ENCODE assay signal across 24 cellular contexts in genomic region chr3:39268554-39268910, GRCh38. TPM values are rescaled to one million over a fixed set of nuclear protein-coding genes. Genes with fewer than 3 reads are reported as not detected.
A peak's percentile ranks its signal among the peaks of the same experiment; 100 is the strongest.
DNase-seq lines count a peak whose midpoint lies in the region; ATAC-seq and TF ChIP-seq lines count a peak whose summit lies in the region.
"Had no signal": no experiment of that assay in that cellular context is flagged by ENCODE, and none has a peak within 500 bp of the region (broad histone marks: within the 10 kb centered on the region; RNA-seq: fewer than 3 reads in every experiment).

No MANE protein-coding gene starts in this region.

- peaks cover 39% of the 10 kb centered on the region for H3K4me1 Mint-ChIP-seq in activated T-cell treated with anti-CD3 and anti-CD28 coated beads, Interleukin-2, amount 50 U/mL, for 72 hours (ENCODE audit: low read depth)
- H3K4me1 Mint-ChIP-seq in activated T-cell treated with anti-CD3 and anti-CD28 coated beads, Interleukin-2, amount 50 U/mL, for 4 hours (ENCODE audit: low read depth), result peaks cover 49% of the 10 kb centered on the region
- H3K4me1 Mint-ChIP-seq in T-cell (peaks cover 20 to 60% (median 21%) of the 10 kb centered on the region in 3 donors), GM23338 (no peaks in the 10 kb centered on the region)

- peak overlapping the region; percentile 38 for H3K27ac Mint-ChIP-seq in activated T-cell treated with anti-CD3 and anti-CD28 coated beads, Interleukin-2, amount 50 U/mL, for 72 hours
- H3K27ac Mint-ChIP-seq in T-cell (peak overlapping the region; percentile 49 to 88), GM23338 (no peak overlapping the region)
- H3K27ac Mint-ChIP-seq: activated B cell treated with CpG ODN at 0.5 μM for 24 hours had no signal

- no peaks in the 10 kb centered on the region for H3F3A ChIP-seq in GM23338 (replicated peaks; ENCODE audit: low read depth)

- no peaks in the 10 kb centered on the region for H3K36me3 ChIP-seq in GM23338 (ENCODE audit: insufficient read depth)
- H3K36me3 ChIP-seq: ovary, thoracic aorta had no signal

- no peak overlapping the region for H3K4me2 ChIP-seq in GM23338
- H3K4me2 ChIP-seq: SK-N-SH had no signal

- POLR2A ChIA-PET in T-cell (lab: Charles Lee), result interaction anchor here in 1 of 2 donors (0.6 kb wide), 1 partner anchor 119 kb away, joined by 3 read pairs; no protein-coding TSS in a partner anchor

- no peak overlapping the region for H3K27ac ChIP-seq in GM23338 (ENCODE audit: low read depth)
- H3K27ac ChIP-seq: ovary, RWPE1, thoracic aorta had no signal

- peaks cover 6 to 10% of the 10 kb centered on the region in 2 donors for H3K36me3 Mint-ChIP-seq in activated T-cell treated with anti-CD3 and anti-CD28 coated beads, Interleukin-2, amount 50 U/mL, for 72 hours (ENCODE audit: insufficient read depth in 2 of 2)
- H3K36me3 Mint-ChIP-seq in activated T-cell treated with anti-CD3 and anti-CD28 coated beads, Interleukin-2, amount 50 U/mL, for 4 hours (ENCODE audit: insufficient read depth), result peaks cover 1% of the 10 kb centered on the region
- H3K36me3 Mint-ChIP-seq in T-cell (peaks cover 4% of the 10 kb centered on the region), GM23338 (ENCODE audit: low read depth) (no peaks in the 10 kb centered on the region)
- H3K36me3 Mint-ChIP-seq: stimulated activated memory B cell treated with anti-CD40 and anti-IgM and Interleukin-4, amounts not matched to agents 10 μg/mL and 1 μg/mL and 100 μg/mL, for 72 hours had no signal

- CTCF ChIA-PET in T-cell (lab: Charles Lee), result interaction anchor here (0.6 to 3.9 kb wide), 5 partner anchors 10 to 170 kb away, joined by 3 to 18 read pairs (median 3); no protein-coding TSS in a partner anchor

- peaks cover 6 to 10% of the 10 kb centered on the region in 2 donors for H3K9me3 Mint-ChIP-seq in activated T-cell treated with anti-CD3 and anti-CD28 coated beads, Interleukin-2, amount 50 U/mL, for 72 hours
- H3K9me3 Mint-ChIP-seq in activated T-cell treated with anti-CD3 and anti-CD28 coated beads, Interleukin-2, amount 50 U/mL, for 4 hours, result no peaks in the 10 kb centered on the region
- H3K9me3 Mint-ChIP-seq in T-cell (no peaks in the 10 kb centered on the region), GM23338 (no peaks in the 10 kb centered on the region)
- H3K9me3 Mint-ChIP-seq: activated B cell treated with CpG ODN at 0.5 μM for 24 hours; stimulated activated memory B cell treated with anti-CD40 and anti-IgM and Interleukin-4, amounts not matched to agents 10 μg/mL and 1 μg/mL and 100 μg/mL, for 72 hours had no signal

- H3K4me3 ChIP-seq in GM23338, result no peak overlapping the region
- H3K4me3 ChIP-seq: ovary, thoracic aorta had no signal

- peaks cover 12% of the 10 kb centered on the region for H3K27me3 Mint-ChIP-seq in activated T-cell treated with anti-CD3 and anti-CD28 coated beads, Interleukin-2, amount 50 U/mL, for 72 hours (ENCODE audit: low read depth)
- H3K27me3 Mint-ChIP-seq in activated T-cell treated with anti-CD3 and anti-CD28 coated beads, Interleukin-2, amount 50 U/mL, for 4 hours (ENCODE audit: low read depth), result no peaks in the 10 kb centered on the region
- H3K27me3 Mint-ChIP-seq in T-cell (no peaks in the 10 kb centered on the region), GM23338 (ENCODE audit: insufficient read depth, low read depth, poor library complexity) (peaks cover 10% of the 10 kb centered on the region)
- H3K27me3 Mint-ChIP-seq: activated B cell treated with CpG ODN at 0.5 μM for 24 hours; stimulated activated memory B cell treated with anti-CD40 and anti-IgM and Interleukin-4, amounts not matched to agents 10 μg/mL and 1 μg/mL and 100 μg/mL, for 72 hours had no signal

- no peak overlapping the region for H3K4me3 Mint-ChIP-seq in activated T-cell treated with anti-CD3 and anti-CD28 coated beads, Interleukin-2, amount 50 U/mL, for 72 hours
- H3K4me3 Mint-ChIP-seq in activated T-cell treated with anti-CD3 and anti-CD28 coated beads, Interleukin-2, amount 50 U/mL, for 4 hours, result no peak overlapping the region
- H3K4me3 Mint-ChIP-seq in T-cell (no peak overlapping the region), GM23338 (no peak overlapping the region)
- H3K4me3 Mint-ChIP-seq: activated B cell treated with CpG ODN at 0.5 μM for 24 hours; stimulated activated memory B cell treated with anti-CD40 and anti-IgM and Interleukin-4, amounts not matched to agents 10 μg/mL and 1 μg/mL and 100 μg/mL, for 72 hours had no signal

- H4K20me1 ChIP-seq in GM23338 (replicated peaks; ENCODE audit: insufficient read depth), result no peaks in the 10 kb centered on the region

- ATAC-seq in activated T-cell treated with anti-CD3 and anti-CD28 coated beads, Interleukin-2, amount 50 U/mL, for 72 hours (replicated peaks in 1 of 2), result no peak
- ATAC-seq in activated T-cell treated with anti-CD3 and anti-CD28 coated beads, Interleukin-2, amount 50 U/mL, for 4 hours, result no peak
- ATAC-seq in T-cell (replicated peaks in 1 of 4) (no peak), GM23338 (no peak)
- ATAC-seq: HepG2, left lobe of liver had no signal

- H3K27me3 ChIP-seq in GM23338 (ENCODE audit: insufficient read depth), result no peaks in the 10 kb centered on the region
- H3K27me3 ChIP-seq: ovary had no signal

- no peaks in the 10 kb centered on the region for H3K79me2 ChIP-seq in GM23338 (replicated peaks; ENCODE audit: insufficient read depth)

- no peaks in the 10 kb centered on the region for H3K4me1 ChIP-seq in GM23338 (ENCODE audit: insufficient read depth)

- DNase-seq in activated T-cell treated with anti-CD3 and anti-CD28 coated beads, Interleukin-2, amount 50 U/mL, for 72 hours, result no peak
- DNase-seq in activated T-cell treated with anti-CD3 and anti-CD28 coated beads, Interleukin-2, amount 50 U/mL, for 4 hours, result no peak
- no peak for DNase-seq in T-cell
- peak; percentile 20 for DNase-seq in ecto neural progenitor cell (ENCODE audit: low spot score)
- DNase-seq in stimulated activated CD8-positive, alpha-beta memory T cell treated with anti-CD3 and anti-CD28 coated beads, Interleukin-4, amount 100 ng/mL, for 48 hours, result peak; percentile 22
- DNase-seq in NK-92 treated with Interleukin-12 subunit alpha and Interleukin-12 subunit beta, amount 100 ng/mL, for 24 hours (lab: John Stamatoyannopoulos, UW), result no peak
- DNase-seq in SW480 (ENCODE audit: low spot score), result no peak
- DNase-seq in GM23338 (ENCODE audit: low spot score), result no peak
- DNase-seq: ACHN, activated B cell treated with CpG ODN at 0.5 μM for 24 hours, C1 segment of cervical spinal cord, foreskin fibroblast, mesendoderm, NCI-H1105 treated with DMSO at 0.1 percent for 48 hours, NCI-H2029 treated with DMSO at 0.1 percent for 48 hours, NCI-H345, NCI-H774, ovary, SK-N-SH had no signal

- no peak overlapping the region for H2AFZ ChIP-seq in GM23338

- H3K9me2 ChIP-seq in GM23338 (ENCODE audit: insufficient read depth), result peaks cover 8% of the 10 kb centered on the region; the same call in 1 of the 2 replicates
- H3K9me2 ChIP-seq: SK-N-SH had no signal

- TF ChIP-seq CTCF in GM23338 (conservative IDR thresholded peaks at IDR 0.05; ENCODE audit: low read depth in 2 of 2), result no peak

TF ChIP-seq in GM23338, 12 proteins besides CTCF, POLR2A, EP300 and RAD21 (continues in another document):
- no peak for TF ChIP-seq NANOG (IDR thresholded peaks at IDR 0.05; ENCODE audit: borderline replicate concordance)
- no peak for TF ChIP-seq EZH2 (IDR thresholded peaks at IDR 0.05; ENCODE audit: low read depth, unreplicated experiment)
- TF ChIP-seq STAT1 (IDR thresholded peaks at IDR 0.05; ENCODE audit: unreplicated experiment), result no peak
- TF ChIP-seq CREB1 (CRISPR knock-in tag; IDR thresholded peaks at IDR 0.05; ENCODE audit: low read depth), result no peak
- TF ChIP-seq ZNF331 (CRISPR knock-in tag; IDR thresholded peaks at IDR 0.05; ENCODE audit: low read depth), result no peak
- no peak for TF ChIP-seq REST (IDR thresholded peaks at IDR 0.05; ENCODE audit: unreplicated experiment)

RNA-seq across cellular contexts. Expression of gene CX3CR1, which starts 11.3 kb away (rescaled TPM):
- 1 to 10 TPM in 1 of 2 donors, under 1 TPM in 1; 0.79 to 2.7 TPM for total RNA-seq in activated T-cell treated with anti-CD3 and anti-CD28 coated beads, Interleukin-2, amount 50 U/mL, for 72 hours
- total RNA-seq in activated T-cell treated with anti-CD3 and anti-CD28 coated beads, Interleukin-2, amount 50 U/mL, for 4 hours, result under 1 TPM; 0.32 to 0.73 (median 0.40) TPM
- total RNA-seq in T-cell, result 10 to 100 TPM in 1 of 5 donors, 1 to 10 TPM in 4; 1.9 to 23.8 (median 5.8) TPM
- total RNA-seq in GM23338 (2014; rRNA removed; shearing (Covaris generic)), result 0.24 TPM in 1 of 2 replicates, not detected in the other
- 0.42 TPM in 1 of 2 replicates, not detected in the other for polyA plus RNA-seq in GM23338 (2016; fragmentation: Nextera tagmentation; extraction: Ambion mirVana)
- total RNA-seq: HepG2 had no signal
- polyA plus RNA-seq: HepG2, SK-N-SH had no signal

Comparison
In these comparisons a context has a peak if more than half of its experiments do, and no peak if none do; other contexts are left out.
1. DNase-seq: peak in ecto neural progenitor cell (single experiment) and stimulated activated CD8-positive, alpha-beta memory T cell treated with anti-CD3 and anti-CD28 coated beads, Interleukin-4, amount 100 ng/mL, for 48 hours (single experiment); none in activated T-cell treated with anti-CD3 and anti-CD28 coated beads, Interleukin-2, amount 50 U/mL, for 72 hours (0 of 2), activated T-cell treated with anti-CD3 and anti-CD28 coated beads, Interleukin-2, amount 50 U/mL, for 4 hours (single experiment), T-cell (0 of 34), NK-92 treated with Interleukin-12 subunit alpha and Interleukin-12 subunit beta, amount 100 ng/mL, for 24 hours (single experiment), SW480 (single experiment) and GM23338 (single experiment).